Comparison of ENCODE assay signal across 1 cellular context in the genomic region with DNA sequence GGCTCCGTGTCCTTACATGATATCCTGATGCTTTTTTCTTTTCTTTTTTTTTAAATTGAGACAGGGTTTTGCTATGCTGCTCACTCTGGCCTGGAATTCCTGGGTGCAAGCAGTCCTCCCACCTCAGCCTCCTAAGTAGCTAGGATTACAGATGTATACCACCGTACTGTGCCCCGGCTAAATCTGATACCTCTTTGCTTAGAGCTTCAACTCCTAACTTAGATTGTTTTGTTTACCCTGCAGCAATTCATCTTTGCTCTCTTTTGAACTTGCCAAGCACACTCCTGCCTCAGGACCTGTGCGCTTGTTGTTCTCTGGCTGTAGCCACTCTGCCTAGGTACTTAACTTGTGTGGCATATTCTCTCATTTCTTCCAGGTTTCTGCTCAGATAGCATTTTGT.
TF ChIP-seq lines count a peak whose summit lies in the region.

No MANE protein-coding gene starts in this region.

TF ChIP-seq in GM23338, 12 proteins besides CTCF, POLR2A, EP300 and RAD21 (continued from another document):
- no peak for TF ChIP-seq CREB1 (CRISPR knock-in tag; IDR thresholded peaks at IDR 0.05; ENCODE audit: low read depth)
- TF ChIP-seq ZNF331 (CRISPR knock-in tag; IDR thresholded peaks at IDR 0.05; ENCODE audit: low read depth) = no peak
